19 cellular contexts compared by ENCODE assay signal in the genomic region with DNA sequence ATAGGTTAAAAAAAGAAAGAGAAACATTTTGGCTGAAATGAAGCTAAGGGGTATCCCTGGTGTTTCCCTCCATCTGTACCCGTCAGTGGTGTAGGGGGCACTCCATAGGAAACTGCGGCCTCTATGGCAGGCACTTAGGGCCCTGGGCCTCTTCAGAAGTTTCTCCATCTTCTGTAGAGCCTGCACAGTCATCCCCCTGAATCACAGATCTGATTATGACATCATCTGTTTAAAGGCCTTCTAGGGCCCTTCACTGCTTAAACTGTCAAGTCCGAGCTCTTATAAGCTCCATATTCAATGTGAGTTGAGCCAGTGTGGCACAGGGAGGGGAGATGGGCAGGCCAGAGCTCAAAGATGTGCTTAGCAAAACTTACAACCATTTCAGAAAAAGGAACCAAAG.
DNase-seq lines count a peak whose midpoint lies in the region; ATAC-seq and TF ChIP-seq lines count a peak whose summit lies in the region.
"Had no signal": no experiment of that assay in that cellular context is flagged by ENCODE, and none has a peak within 500 bp of the region (broad histone marks: within the 10 kb centered on the region; RNA-seq: fewer than 3 reads in every experiment).

No MANE protein-coding gene starts in this region.

- H3K27me3 ChIP-seq in GM23248 (replicated peaks; ENCODE audit: insufficient read depth) = no peaks in the 10 kb centered on the region
- peaks cover 9% of the 10 kb centered on the region for H3K27me3 ChIP-seq in foreskin keratinocyte
- H3K27me3 ChIP-seq: BE2C had no signal

- H3K79me2 ChIP-seq in GM23248 (ENCODE audit: insufficient read depth) = no peaks in the 10 kb centered on the region

- peak; percentile 25 for ATAC-seq in foreskin keratinocyte
- no peak for ATAC-seq in GM18907 (IDR thresholded peaks at IDR 0.05; ENCODE audit: unreplicated experiment)
- ATAC-seq: K562 had no signal

- H3K4me3 ChIP-seq in GM23248 = no peak overlapping the region
- H3K4me3 ChIP-seq: K562 had no signal

- no peak overlapping the region for H3K4me2 ChIP-seq in GM23248 (ENCODE audit: unreplicated experiment)

- in situ Hi-C loops in GM23248 (cut with MboI) = no loop called here

- H3K27ac ChIP-seq in GM23248 (no peak overlapping the region), foreskin keratinocyte (no peak overlapping the region)

- WGBS in GM23248 (ENCODE audit: low coverage in 1 of 2, low lambda C conversion rate in 2 of 2, missing lambda C conversion rate in 2 of 2), 2 experiments = 60 to 67% methylated on average over 3 of the region's 3 CpGs

- TF ChIP-seq CTCF in foreskin keratinocyte (conservative IDR thresholded peaks at IDR 0.05) = no peak

- no peak overlapping the region for H2AFZ ChIP-seq in GM23248

- H4K20me1 ChIP-seq in GM23248 (ENCODE audit: insufficient read depth) = no peaks in the 10 kb centered on the region

- no peak overlapping the region for H3K9ac ChIP-seq in GM23248

- H3K9me2 ChIP-seq in GM23248 (ENCODE audit: insufficient read depth) = no peaks in the 10 kb centered on the region

- no peaks in the 10 kb centered on the region for H3F3A ChIP-seq in GM23248 (ENCODE audit: insufficient read depth)

- no peaks in the 10 kb centered on the region for H3K36me3 ChIP-seq in GM23248 (ENCODE audit: low read depth)
- H3K36me3 ChIP-seq: BE2C had no signal

- no peaks in the 10 kb centered on the region for H3K9me3 ChIP-seq in GM23248 (ENCODE audit: low read depth)
- H3K9me3 ChIP-seq: BE2C had no signal

- DNase-seq in ELR (ENCODE audit: low read depth) = peak; percentile 27
- DNase-seq in GM23248 = peak; percentile 11
- peak; percentile 12 for DNase-seq in RKO (ENCODE audit: low spot score)
- no peak for DNase-seq in foreskin keratinocyte
- DNase-seq in stimulated activated CD4-positive, alpha-beta T cell treated with anti-CD3 and anti-CD28 coated beads, Interleukin-2, amount 100 ng/mL, for 24 hours = no peak
- DNase-seq in midbrain (lab: John Stamatoyannopoulos, UW) = no peak
- DNase-seq in stimulated activated CD8-positive, alpha-beta memory T cell treated with anti-CD3 and anti-CD28 coated beads, Interleukin-4, amount 100 ng/mL, for 48 hours = no peak
- DNase-seq: ACHN; BE2C; C1 segment of cervical spinal cord; CD4-positive, CD25-positive, alpha-beta regulatory T cell; CD8-positive, alpha-beta memory T cell; COR-L47; DMS 273 treated with DMSO at 0.1 percent for 48 hours; DMS79; GF-D8; H9 had no signal

- H3K4me1 ChIP-seq in GM23248 (ENCODE audit: insufficient read depth) (no peaks in the 10 kb centered on the region), foreskin keratinocyte (no peaks in the 10 kb centered on the region)

Comparison
In these comparisons a context has a peak if more than half of its experiments do, and no peak if none do; other contexts are left out.
1. DNase-seq: peak in ELR (single experiment), GM23248 (single experiment) and RKO (single experiment); none in foreskin keratinocyte (0 of 2), stimulated activated CD4-positive, alpha-beta T cell treated with anti-CD3 and anti-CD28 coated beads, Interleukin-2, amount 100 ng/mL, for 24 hours (0 of 2), midbrain (single experiment) and stimulated activated CD8-positive, alpha-beta memory T cell treated with anti-CD3 and anti-CD28 coated beads, Interleukin-4, amount 100 ng/mL, for 48 hours (single experiment).